18 cellular contexts compared by ENCODE assay signal in the genomic region with DNA sequence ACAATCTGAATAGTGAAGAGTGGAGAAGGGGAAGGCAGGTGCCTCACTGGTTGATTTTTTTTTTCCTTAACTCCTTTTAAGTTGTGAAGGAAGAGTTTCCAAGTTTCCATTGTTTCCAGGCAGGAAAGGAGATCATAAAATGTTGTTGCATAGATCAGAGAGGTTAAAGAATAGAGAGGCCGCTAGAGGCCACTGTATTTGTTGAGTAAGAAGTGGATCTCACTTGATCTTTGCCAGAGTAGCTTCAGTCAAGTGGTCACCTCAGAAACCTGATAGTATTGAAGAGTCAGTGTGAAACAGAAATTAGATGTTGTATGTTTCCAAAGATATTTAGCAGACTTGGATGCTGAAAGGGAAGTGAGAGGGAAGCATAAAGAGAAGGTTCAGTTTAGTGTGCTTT. TPM values are rescaled to one million over a fixed set of nuclear protein-coding genes. Genes with fewer than 3 reads are reported as not detected.
A peak's percentile ranks its signal among the peaks of the same experiment; 100 is the strongest.
DNase-seq lines count a peak whose midpoint lies in the region; ATAC-seq, FAIRE-seq and TF ChIP-seq lines count a peak whose summit lies in the region.
"Had no signal": no experiment of that assay in that cellular context is flagged by ENCODE, and none has a peak within 500 bp of the region (broad histone marks: within the 10 kb centered on the region; RNA-seq: fewer than 3 reads in every experiment).

No MANE protein-coding gene starts in this region.

- no peak for DNase-seq in D721Med (ENCODE audit: insufficient read length, low spot score)
- DNase-seq in MM.1S: peak; percentile 34
- DNase-seq in right lobe of liver: no peak
- DNase-seq in 8988T: no peak
- no peak for DNase-seq in GM03348 (ENCODE audit: low spot score)
- DNase-seq in occipital lobe (lab: John Stamatoyannopoulos, UW): no peak
- DNase-seq: activated CD4-positive, alpha-beta T cell treated with anti-CD3 and anti-CD28 coated beads, Interleukin-2, amount 10 ng/mL, durations not matched to agents 24 days and 14 days; activated naive CD4-positive, alpha-beta T cell; NCI-H146; psoas muscle had no signal

- no peaks in the 10 kb centered on the region for H3K4me1 ChIP-seq in MM.1S (ENCODE audit: low read length)
- H3K4me1 ChIP-seq in right lobe of liver: no peaks in the 10 kb centered on the region
- H3K4me1 ChIP-seq: psoas muscle, SJSA1 had no signal

- no peak overlapping the region for H2AFZ ChIP-seq in MM.1S (ENCODE audit: low read length)

- WGBS in right lobe of liver (ENCODE audit: insufficient coverage, low coverage, low lambda C conversion rate, missing lambda C conversion rate): 3% methylated on average over 1 of the region's 1 CpG

- H3K4me3 ChIP-seq in MM.1S (ENCODE audit: low read length): no peak overlapping the region
- no peak overlapping the region for H3K4me3 ChIP-seq in right lobe of liver
- H3K4me3 ChIP-seq: coronary artery, psoas muscle, SJSA1, thoracic aorta had no signal

- TF ChIP-seq CTCF in D721Med (IDR thresholded peaks at IDR 0.05; ENCODE audit: insufficient read depth, missing control alignments) (no peak), MM.1S (IDR thresholded peaks at IDR 0.05; ENCODE audit: low read length) (peak; percentile 46), VCaP (conservative IDR thresholded peaks at IDR 0.05) (peak; percentile 73), right lobe of liver (IDR thresholded peaks at IDR 0.05) (peak in 3 of 4 donors; percentile 21 to 32 (median 21))

- TF ChIP-seq POLR2A in right lobe of liver (IDR thresholded peaks at IDR 0.05): no peak

- H3F3A ChIP-seq in MM.1S (ENCODE audit: insufficient read depth, low read length): no peaks in the 10 kb centered on the region

- no peak overlapping the region for H3K4me2 ChIP-seq in MM.1S (ENCODE audit: low read depth, low read length)

- H4K20me1 ChIP-seq in MM.1S (ENCODE audit: insufficient read depth, low read length): no peaks in the 10 kb centered on the region

- H3K27me3 ChIP-seq in MM.1S (replicated peaks; ENCODE audit: insufficient read depth, low read length) (no peaks in the 10 kb centered on the region), right lobe of liver (no peaks in the 10 kb centered on the region)
- H3K27me3 ChIP-seq: SJSA1 had no signal

- H3K36me3 ChIP-seq in MM.1S (replicated peaks; ENCODE audit: insufficient read depth, low read length) (no peaks in the 10 kb centered on the region), right lobe of liver (no peaks in the 10 kb centered on the region)
- H3K36me3 ChIP-seq: SJSA1, thoracic aorta had no signal

- H3K9me3 ChIP-seq in MM.1S (replicated peaks; ENCODE audit: insufficient read depth, low read length) (no peaks in the 10 kb centered on the region), right lobe of liver (no peaks in the 10 kb centered on the region)
- H3K9me3 ChIP-seq: psoas muscle, SJSA1, thoracic aorta had no signal

- no peaks in the 10 kb centered on the region for H3K79me2 ChIP-seq in MM.1S (ENCODE audit: low read length)

- H3K9ac ChIP-seq in MM.1S (ENCODE audit: low read length): no peak overlapping the region

- H3K27ac ChIP-seq in MM.1S (ENCODE audit: low read length) (no peak overlapping the region), VCaP (no peak overlapping the region), right lobe of liver (no peak overlapping the region)
- H3K27ac ChIP-seq: coronary artery, HL-60, psoas muscle, SJSA1, thoracic aorta had no signal

- intact Hi-C loops in right lobe of liver (cut with DNase I): no loop called here

- ATAC-seq in right lobe of liver: peak in 3 of 4 donors; percentile 52 to 74 (median 59)
- ATAC-seq in HG03280 (IDR thresholded peaks at IDR 0.05; ENCODE audit: unreplicated experiment): no peak
- ATAC-seq: psoas muscle had no signal

- H3K9me2 ChIP-seq in MM.1S (replicated peaks; ENCODE audit: insufficient read depth, low read length): no peaks in the 10 kb centered on the region

- peak; percentile 68 for FAIRE-seq in D721Med (lab: Jason Lieb, UNC)
- FAIRE-seq: frontal cortex had no signal

RNA-seq across cellular contexts. Expression of a gene that starts 17.6 kb away (rescaled TPM):
- total RNA-seq in right lobe of liver: under 1 TPM in 1 of 6 experiments, not detected in 5; 0.44 TPM
- total RNA-seq in occipital lobe: 261 TPM
- total RNA-seq: activated CD4-positive, alpha-beta T cell treated with anti-CD3 and anti-CD28 coated beads, Interleukin-2, amount 10 ng/mL, durations not matched to agents 24 days and 14 days; lung microvascular endothelial cell; SJSA1; thoracic aorta had no signal

Comparison
In these comparisons a context has a peak if more than half of its experiments do, and no peak if none do; other contexts are left out.
1. RNA of a gene that starts 17.6 kb away (total RNA-seq): 261 TPM in occipital lobe (single experiment); 0.44 TPM in right lobe of liver; every median in the first group is over 100 times any median in the second.